ENCODE assay signal across 15 cellular contexts in the genomic region with DNA sequence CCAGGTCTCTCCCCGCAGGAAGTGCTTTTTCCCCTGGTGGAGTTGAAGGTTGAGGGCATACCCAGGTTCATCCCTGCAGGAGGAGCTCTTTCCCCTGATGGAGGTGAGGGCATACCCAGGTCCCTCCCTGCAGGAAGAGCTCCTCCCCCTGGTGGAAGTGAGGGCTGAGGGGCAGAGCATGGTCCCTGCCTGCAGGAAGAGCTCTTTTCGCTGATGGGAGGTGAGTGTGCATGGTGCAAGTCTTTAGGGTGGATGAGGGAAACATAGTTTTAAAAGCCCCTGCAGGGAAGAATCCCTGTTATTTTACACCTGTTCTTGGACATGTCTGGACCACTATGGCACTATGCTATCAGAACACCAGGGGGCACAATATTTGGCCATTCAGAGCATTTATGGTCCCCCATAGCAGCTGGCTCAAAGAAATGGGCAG. TPM values are rescaled to one million over a fixed set of nuclear protein-coding genes. Genes with fewer than 3 reads are reported as not detected.
DNase-seq lines count a peak whose midpoint lies in the region; ATAC-seq and TF ChIP-seq lines count a peak whose summit lies in the region.
"Had no signal": no experiment of that assay in that cellular context is flagged by ENCODE, and none has a peak within 500 bp of the region (broad histone marks: within the 10 kb centered on the region; RNA-seq: fewer than 3 reads in every experiment).

No MANE protein-coding gene starts in this region.

- H3K4me2 ChIP-seq in OCI-LY1 (ENCODE audit: low read length), result no peak overlapping the region
- H3K4me2 ChIP-seq: BLaER1 had no signal

- BruUV-seq in A673 (replicated peaks; lab: Mats Ljungman, UMichigan), result no TSS peak

- no peaks in the 10 kb centered on the region for H3K9me3 Mint-ChIP-seq in activated naive CD8-positive, alpha-beta T cell treated with anti-CD3 and anti-CD28 coated beads, Interleukin-2, amount 50 U/mL, for 24 hours
- H3K9me3 Mint-ChIP-seq: activated naive CD4-positive, alpha-beta T cell treated with anti-CD3 and anti-CD28 coated beads for 36 hours; dendritic cell treated with granulocyte-macrophage colony-stimulating factor and Interleukin-4, amounts not matched to agents 40 ng/mL and 50 ng/mL, for 4 days had no signal

- H3K27me3 ChIP-seq in A673 (replicated peaks; ENCODE audit: insufficient read depth, low read depth, low read length, poor library complexity) (no peaks in the 10 kb centered on the region), OCI-LY1 (ENCODE audit: insufficient read depth, low read length) (no peaks in the 10 kb centered on the region)
- H3K27me3 ChIP-seq: BLaER1 had no signal

- no peak overlapping the region for H2AFZ ChIP-seq in OCI-LY1 (ENCODE audit: low read length)

- H3K27me3 Mint-ChIP-seq in activated naive CD8-positive, alpha-beta T cell treated with anti-CD3 and anti-CD28 coated beads, Interleukin-2, amount 50 U/mL, for 24 hours, result no peaks in the 10 kb centered on the region
- H3K27me3 Mint-ChIP-seq: dendritic cell treated with granulocyte-macrophage colony-stimulating factor and Interleukin-4, amounts not matched to agents 40 ng/mL and 50 ng/mL, for 4 days had no signal

- H3K9ac ChIP-seq in OCI-LY1 (ENCODE audit: low read length), result no peak overlapping the region
- H3K9ac ChIP-seq: BLaER1 had no signal

- H3K4me1 ChIP-seq in A673 (ENCODE audit: insufficient read depth, low read length, poor library complexity, severe bottlenecking) (no peaks in the 10 kb centered on the region), OCI-LY1 (ENCODE audit: insufficient read depth, low read length, severe bottlenecking) (no peaks in the 10 kb centered on the region)
- H3K4me1 ChIP-seq: BLaER1 had no signal

- no peaks in the 10 kb centered on the region for H3K4me1 Mint-ChIP-seq in activated naive CD8-positive, alpha-beta T cell treated with anti-CD3 and anti-CD28 coated beads, Interleukin-2, amount 50 U/mL, for 24 hours

- no peaks in the 10 kb centered on the region for H3F3A ChIP-seq in OCI-LY1 (ENCODE audit: insufficient read depth, low read length)

- in situ Hi-C loops in GM13977 (cut with MboI; ENCODE audit: low pct_unique_long_range_greater_than_20kb, low sequenced_read_pairs, unreplicated experiment), result no loop called here

- H3K36me3 ChIP-seq in A673 (ENCODE audit: insufficient read depth, low read length, poor library complexity, severe bottlenecking) (no peaks in the 10 kb centered on the region), OCI-LY1 (ENCODE audit: insufficient read depth, low read length) (no peaks in the 10 kb centered on the region; the same call in 1 of the 2 replicates)

- H3K27ac ChIP-seq in A673 (ENCODE audit: low read depth, low read length, poor library complexity, severe bottlenecking) (no peak overlapping the region), OCI-LY1 (ENCODE audit: low read depth, low read length, poor library complexity, severe bottlenecking) (no peak overlapping the region)
- H3K27ac ChIP-seq: BLaER1, SK-N-MC had no signal

- POLR2A ChIA-PET in A673 (lab: Charles Lee; ENCODE audit: low non-redundant PET), result no interaction called here

- H3K9me2 ChIP-seq in OCI-LY1 (ENCODE audit: low read depth, low read length), result no peaks in the 10 kb centered on the region

- no peak for DNase-seq in A673 (ENCODE audit: low spot score)
- no peak for DNase-seq in GM13977 (ENCODE audit: low spot score)
- DNase-seq in NCI-H1694 treated with DMSO at 0.1 percent for 48 hours (lab: John Stamatoyannopoulos, UW), result no peak
- DNase-seq in activated naive CD8-positive, alpha-beta T cell treated with anti-CD3 and anti-CD28 coated beads, Interleukin-2, amount 50 U/mL, for 24 hours, result no peak
- DNase-seq: activated CD4-positive, alpha-beta T cell treated with anti-CD3 and anti-CD28 coated beads, Interleukin-2, amount 50 U/mL, for 4 hours; activated naive CD4-positive, alpha-beta T cell treated with anti-CD3 and anti-CD28 coated beads for 36 hours; posterior cingulate gyrus; stimulated activated CD4-positive, alpha-beta T cell treated with anti-CD3 and anti-CD28 coated beads, Interleukin-2, amount 100 ng/mL, for 48 hours had no signal

- no peaks in the 10 kb centered on the region for H3K79me2 ChIP-seq in OCI-LY1 (ENCODE audit: insufficient read depth, low read length)

- H3K9me3 ChIP-seq in A673 (ENCODE audit: low read depth, low read length, poor library complexity, severe bottlenecking), result no peaks in the 10 kb centered on the region
- H3K9me3 ChIP-seq in OCI-LY1 (ENCODE audit: low read length), result no peaks in the 10 kb centered on the region

- H4K20me1 ChIP-seq in OCI-LY1 (ENCODE audit: insufficient read depth, low read length), result no peaks in the 10 kb centered on the region
- H4K20me1 ChIP-seq: BLaER1 had no signal

- intact Hi-C loops in A673 (cut with micrococcal nuclease; ENCODE audit: unreplicated experiment), result no loop called here

- H3K4me3 Mint-ChIP-seq in activated naive CD8-positive, alpha-beta T cell treated with anti-CD3 and anti-CD28 coated beads, Interleukin-2, amount 50 U/mL, for 24 hours, result no peak overlapping the region
- H3K4me3 Mint-ChIP-seq: activated naive CD4-positive, alpha-beta T cell treated with anti-CD3 and anti-CD28 coated beads for 36 hours; dendritic cell treated with granulocyte-macrophage colony-stimulating factor and Interleukin-4, amounts not matched to agents 40 ng/mL and 50 ng/mL, for 4 days had no signal

- H3K4me3 ChIP-seq in A673 (ENCODE audit: low read depth, low read length, poor library complexity, severe bottlenecking), result no peak overlapping the region
- H3K4me3 ChIP-seq in OCI-LY1 (ENCODE audit: low read depth, low read length, poor library complexity, severe bottlenecking), result no peak overlapping the region
- H3K4me3 ChIP-seq: BLaER1, SK-N-MC had no signal

- CTCF ChIA-PET in A673 (lab: Charles Lee), result no interaction called here

- H3K27ac Mint-ChIP-seq in activated naive CD8-positive, alpha-beta T cell treated with anti-CD3 and anti-CD28 coated beads, Interleukin-2, amount 50 U/mL, for 24 hours, result no peak overlapping the region
- H3K27ac Mint-ChIP-seq: activated naive CD4-positive, alpha-beta T cell treated with anti-CD3 and anti-CD28 coated beads for 36 hours; dendritic cell treated with granulocyte-macrophage colony-stimulating factor and Interleukin-4, amounts not matched to agents 40 ng/mL and 50 ng/mL, for 4 days had no signal

- TF ChIP-seq CTCF in A673 (conservative IDR thresholded peaks at IDR 0.05; ENCODE audit: low read depth, low read length) (0 out of 2 replicates have a peak, but pooled peaks have one; percentile 36), GM13977 (IDR thresholded peaks at IDR 0.05; ENCODE audit: extremely low read depth, insufficient read depth, missing control alignments) (peak; percentile 30), OCI-LY1 (IDR thresholded peaks at IDR 0.05; ENCODE audit: low read length) (peak; percentile 55)

- peak; percentile 10 for ATAC-seq in esophagus mucosa
- ATAC-seq in HG03108 (IDR thresholded peaks at IDR 0.05; ENCODE audit: unreplicated experiment), result no peak
- ATAC-seq in HG02759 (IDR thresholded peaks at IDR 0.05; ENCODE audit: unreplicated experiment), result no peak
- ATAC-seq in activated naive CD8-positive, alpha-beta T cell treated with anti-CD3 and anti-CD28 coated beads, Interleukin-2, amount 50 U/mL, for 24 hours, result no peak

- no peaks in the 10 kb centered on the region for H3K36me3 Mint-ChIP-seq in activated naive CD8-positive, alpha-beta T cell treated with anti-CD3 and anti-CD28 coated beads, Interleukin-2, amount 50 U/mL, for 24 hours (ENCODE audit: low read depth)

RNA-seq across cellular contexts. Expression of a gene that starts 43.7 kb away (rescaled TPM):
- total RNA-seq in A673 (2021) (17.6 and 19.8 TPM in 2 replicates), esophagus mucosa (13.9 TPM)

RNA-seq across cellular contexts. Expression of a gene that starts 44.2 kb away (rescaled TPM):
- total RNA-seq in A673 (2021) (1.7 and 2.5 TPM in 2 replicates), esophagus mucosa (1.6 TPM)
